In genomic region chr17:17570207-17570797, GRCh38 we compare ENCODE assay signal across 9 cellular contexts. TPM values are rescaled to one million over a fixed set of nuclear protein-coding genes. Genes with fewer than 3 reads are reported as not detected.
DNase-seq lines count a peak whose midpoint lies in the region; ATAC-seq, FAIRE-seq and TF ChIP-seq lines count a peak whose summit lies in the region.
"Had no signal": no experiment of that assay in that cellular context is flagged by ENCODE, and none has a peak within 500 bp of the region (broad histone marks: within the 10 kb centered on the region; RNA-seq: fewer than 3 reads in every experiment).

No MANE protein-coding gene starts in this region.

- CTCF ChIA-PET in K562 (lab: Yijun Ruan, JAX; ENCODE audit: low intra/inter-chr PET ratio) = interaction anchor here (0.9 to 2.2 kb wide), 3 partner anchors 74 to 215 kb away, joined by 4 to 24 read pairs (median 5); partner anchors contain the start of gene RASD1

- H3K79me2 ChIP-seq in K562 (ENCODE audit: control insufficient read depth, insufficient read depth, low read length) = no peaks in the 10 kb centered on the region

- in situ Hi-C loops in K562 (cut with MboI) = no loop called here

- POLR2A ChIA-PET in K562 (lab: Yijun Ruan, JAX) = no interaction called here

- BruUV-seq in K562 (replicated peaks; lab: Mats Ljungman, UMichigan) = no TSS peak

- intact Hi-C loops in K562 (cut with micrococcal nuclease) = no loop called here

- H3K36me3 ChIP-seq in K562 (ENCODE audit: control insufficient read depth, insufficient read depth, low read length) = no peaks in the 10 kb centered on the region
- no peaks in the 10 kb centered on the region for H3K36me3 ChIP-seq in effector memory CD4-positive, alpha-beta T cell (ENCODE audit: control insufficient read depth, insufficient read depth, low read length)
- H3K36me3 ChIP-seq: HAP-1 had no signal

- H3K9ac ChIP-seq in K562 (ENCODE audit: insufficient read depth in 1 of 2, low read depth in 2 of 2, low read length in 2 of 2) = no peak overlapping the region; a peak in 1 of 4 replicates

- H4K20me1 ChIP-seq in K562 (replicated peaks; ENCODE audit: control insufficient read depth, insufficient read depth, low read length) = no peaks in the 10 kb centered on the region; the same call in 1 of the 2 replicates

- peak; percentile 20 to 32; a peak in 3 of 4 replicates for TF ChIP-seq RAD21 in K562 (CRISPR knock-in tag; conservative IDR thresholded peaks at IDR 0.05 in 1 of 2, IDR thresholded peaks at IDR 0.05 in 1 of 2)

- peaks cover 0 to 4% of the 10 kb centered on the region in 2 experiments; a peak in 2 of 5 replicates for H3K4me1 ChIP-seq in K562 (replicated peaks in 1 of 2; ENCODE audit: control insufficient read depth in 2 of 2, insufficient read depth in 2 of 2, low read length in 2 of 2)
- H3K4me1 ChIP-seq in effector memory CD4-positive, alpha-beta T cell (ENCODE audit: control insufficient read depth, insufficient read depth, low read length, poor library complexity, severe bottlenecking) = no peaks in the 10 kb centered on the region
- H3K4me1 ChIP-seq: HAP-1 had no signal

- H3K9me1 ChIP-seq in K562 (ENCODE audit: control insufficient read depth, insufficient read depth, low read length) = no peaks in the 10 kb centered on the region

- 64% methylated on average over 4 of the region's 7 CpGs for WGBS in K562 (ENCODE audit: insufficient coverage, low coverage, missing lambda C conversion rate)

- peak; percentile 39; the same call in 1 of the 3 replicates for ATAC-seq in K562
- ATAC-seq in left lobe of liver = peak; percentile 38

- TF ChIP-seq POLR2A in K562 (conservative IDR thresholded peaks at IDR 0.05) = no peak

- H3K9me3 ChIP-seq in K562 (replicated peaks; ENCODE audit: control insufficient read depth, insufficient read depth, low read depth, low read length) = no peaks in the 10 kb centered on the region
- no peaks in the 10 kb centered on the region for H3K9me3 ChIP-seq in effector memory CD4-positive, alpha-beta T cell (ENCODE audit: control insufficient read depth, low read length)
- H3K9me3 ChIP-seq: HAP-1 had no signal

- H3K4me2 ChIP-seq in K562 (ENCODE audit: insufficient read depth, low read length) = no peak overlapping the region

- peak; percentile 29 to 46 (median 32); a peak in 5 of 6 replicates for TF ChIP-seq CTCF in K562 (IDR thresholded peaks at IDR 0.05 in 2 of 3, conservative IDR thresholded peaks at IDR 0.05 in 1 of 3; ENCODE audit: insufficient read depth in 2 of 3, low read depth in 1 of 3, low read length in 3 of 3)

- FAIRE-seq in K562 (lab: Jason Lieb, UNC) = no peak

- H3K27ac ChIP-seq in K562 (ENCODE audit: extremely low read depth, low read depth, low read length) = no peak overlapping the region
- no peak overlapping the region for H3K27ac ChIP-seq in effector memory CD4-positive, alpha-beta T cell (ENCODE audit: insufficient read depth, low read length, poor library complexity, severe bottlenecking)

- no peaks in the 10 kb centered on the region for H3K27me3 ChIP-seq in K562 (ENCODE audit: control insufficient read depth in 2 of 2, insufficient read depth in 2 of 2, low read length in 2 of 2)
- no peaks in the 10 kb centered on the region for H3K27me3 ChIP-seq in effector memory CD4-positive, alpha-beta T cell (replicated peaks; ENCODE audit: control insufficient read depth, insufficient read depth, low read length, poor library complexity, severe bottlenecking)

- no peak for TF ChIP-seq EP300 in K562 (IDR thresholded peaks at IDR 0.05; ENCODE audit: low read length)

- no peak overlapping the region for H2AFZ ChIP-seq in K562 (ENCODE audit: low read depth, low read length)

- no peak overlapping the region for H3K4me3 ChIP-seq in K562
- no peak overlapping the region for H3K4me3 ChIP-seq in effector memory CD4-positive, alpha-beta T cell (ENCODE audit: insufficient read depth, low read depth, low read length, poor library complexity, severe bottlenecking)
- H3K4me3 ChIP-seq: HAP-1 had no signal

- DNase-seq in COLO668 (lab: John Stamatoyannopoulos, UW; ENCODE audit: unreplicated experiment) (peak; percentile 47), M059J (ENCODE audit: low read depth) (peak; percentile 56), K562 (ENCODE audit: extremely low read depth in 1 of 4, low spot score in 3 of 4) (peak in 1 of 4 experiments; percentile 17), left lobe of liver (ENCODE audit: low spot score) (peak; percentile 67), T-helper 1 cell (no peak), DMS153 (lab: John Stamatoyannopoulos, UW) (no peak)
- no peak for DNase-seq in stimulated activated CD4-positive, alpha-beta T cell treated with anti-CD3 and anti-CD28 coated beads, Interleukin-4, amount 100 ng/mL, for 1 hour
- no peak for DNase-seq in effector memory CD4-positive, alpha-beta T cell

TF ChIP-seq in K562, 482 proteins besides CTCF, POLR2A, EP300 and RAD21:
- no peak for TF ChIP-seq SOX6 (IDR thresholded peaks at IDR 0.05)
- no peak for TF ChIP-seq DEAF1 (CRISPR knock-in tag; IDR thresholded peaks at IDR 0.05)
- TF ChIP-seq POLR3G (IDR thresholded peaks at IDR 0.05; ENCODE audit: extremely low read depth, insufficient read length, insufficient replicate concordance) = no peak
- TF ChIP-seq, protein P1, sequence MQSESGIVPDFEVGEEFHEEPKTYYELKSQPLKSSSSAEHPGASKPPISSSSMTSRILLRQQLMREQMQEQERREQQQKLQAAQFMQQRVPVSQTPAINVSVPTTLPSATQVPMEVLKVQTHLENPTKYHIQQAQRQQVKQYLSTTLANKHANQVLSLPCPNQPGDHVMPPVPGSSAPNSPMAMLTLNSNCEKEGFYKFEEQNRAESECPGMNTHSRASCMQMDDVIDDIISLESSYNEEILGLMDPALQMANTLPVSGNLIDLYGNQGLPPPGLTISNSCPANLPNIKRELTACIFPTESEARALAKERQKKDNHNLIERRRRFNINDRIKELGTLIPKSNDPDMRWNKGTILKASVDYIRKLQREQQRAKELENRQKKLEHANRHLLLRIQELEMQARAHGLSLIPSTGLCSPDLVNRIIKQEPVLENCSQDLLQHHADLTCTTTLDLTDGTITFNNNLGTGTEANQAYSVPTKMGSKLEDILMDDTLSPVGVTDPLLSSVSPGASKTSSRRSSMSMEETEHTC (IDR thresholded peaks at IDR 0.05) = no peak
- no peak for TF ChIP-seq U2AF2 (optimal IDR thresholded peaks at IDR 0.05; ENCODE audit: low read depth, low read length)
- TF ChIP-seq ZNF134 (CRISPR knock-in tag; conservative IDR thresholded peaks at IDR 0.05) = no peak
- TF ChIP-seq ZNF644 (tag; IDR thresholded peaks at IDR 0.05; ENCODE audit: low read depth) = no peak
- TF ChIP-seq, protein P2, sequence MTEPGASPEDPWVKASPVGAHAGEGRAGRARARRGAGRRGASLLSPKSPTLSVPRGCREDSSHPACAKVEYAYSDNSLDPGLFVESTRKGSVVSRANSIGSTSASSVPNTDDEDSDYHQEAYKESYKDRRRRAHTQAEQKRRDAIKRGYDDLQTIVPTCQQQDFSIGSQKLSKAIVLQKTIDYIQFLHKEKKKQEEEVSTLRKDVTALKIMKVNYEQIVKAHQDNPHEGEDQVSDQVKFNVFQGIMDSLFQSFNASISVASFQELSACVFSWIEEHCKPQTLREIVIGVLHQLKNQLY (CRISPR knock-in tag; conservative IDR thresholded peaks at IDR 0.05) = no peak
- no peak for TF ChIP-seq ZNF780A (CRISPR knock-in tag; IDR thresholded peaks at IDR 0.05)
- no peak for TF ChIP-seq ZNF699 (CRISPR knock-in tag; IDR thresholded peaks at IDR 0.05; ENCODE audit: insufficient replicate concordance)
TF ChIP-seq in K562: peak in this region for 0.

RNA-seq across cellular contexts. Expression of gene PEMT, which starts 21.2 kb away (rescaled TPM):
- 41.5 and 56.8 TPM in 2 replicates for total RNA-seq in M059J (2014; rRNA removed; shearing (Covaris generic))
- 6.4 and 26.1 TPM in 2 replicates for total RNA-seq in K562 (2011; cell fraction: chromatin; rRNA removed; ENCODE audit: low replicate concordance)
- 29.7 and 36.2 TPM in 2 replicates for total RNA-seq in K562 (2011; cell fraction: nucleolus; rRNA removed)
- total RNA-seq in K562 (2011; cell fraction: nucleoplasm; rRNA removed) = 20.5 and 31.0 TPM in 2 replicates
- 32.8 and 62.4 TPM in 2 replicates for total RNA-seq in K562 (2014; rRNA removed)
- 3.9 and 5.7 TPM in 2 replicates for total RNA-seq in K562 (2014; rRNA removed; fragmentation: Illumina TruSeq; extraction: Trizol)
- 14.1 and 15.0 TPM in 2 replicates for total RNA-seq in K562 (2015; rRNA removed; fragmentation: Illumina TruSeq; extraction: Trizol)
- 28.8 and 33.9 TPM in 2 replicates for total RNA-seq in K562 (2021)
- 12.7 and 24.3 TPM in 2 replicates for polyA plus RNA-seq in K562 (2011; rRNA removed)
- polyA plus RNA-seq in K562 (2011; cell fraction: cytosol; rRNA removed) = 32.4 and 70.4 TPM in 2 replicates
- 19.1 and 30.2 TPM in 2 replicates for polyA plus RNA-seq in K562 (2011; cell fraction: nucleus; rRNA removed)
- polyA plus RNA-seq in K562 (2012) = 23.7 and 48.0 TPM in 2 replicates
- 13.6 and 24.8 TPM in 2 replicates for polyA plus RNA-seq in K562 (2014; fragmentation: Illumina TruSeq; extraction: Trizol)
- polyA plus RNA-seq in K562 (2014; fragmentation: Nextera tagmentation; extraction: Ambion mirVana) = 1 to 10 TPM; 1.4 to 7.9 TPM
- polyA plus RNA-seq in K562 (2014; rRNA removed) = 26.7 and 36.4 TPM in 2 replicates
- 3.3 and 4.1 TPM in 2 replicates for polyA minus RNA-seq in K562 (2011; rRNA and poly(A)+ RNA removed)
- 12.4 and 22.6 TPM in 2 replicates for polyA minus RNA-seq in K562 (2011; cell fraction: cytosol; rRNA and poly(A)+ RNA removed)
- polyA minus RNA-seq in K562 (2011; cell fraction: nucleus; rRNA and poly(A)+ RNA removed) = 4.6 and 6.3 TPM in 2 replicates
- 180 TPM for total RNA-seq in left lobe of liver

Comparison
In these comparisons a context has a peak if more than half of its experiments do, and no peak if none do; other contexts are left out.
1. DNase-seq: peak in COLO668 (single experiment), M059J (single experiment) and left lobe of liver (single experiment); none in T-helper 1 cell (0 of 5), DMS153 (single experiment), stimulated activated CD4-positive, alpha-beta T cell treated with anti-CD3 and anti-CD28 coated beads, Interleukin-4, amount 100 ng/mL, for 1 hour (single experiment) and effector memory CD4-positive, alpha-beta T cell (0 of 3).